8 cellular contexts compared by ENCODE assay signal in the genomic region with DNA sequence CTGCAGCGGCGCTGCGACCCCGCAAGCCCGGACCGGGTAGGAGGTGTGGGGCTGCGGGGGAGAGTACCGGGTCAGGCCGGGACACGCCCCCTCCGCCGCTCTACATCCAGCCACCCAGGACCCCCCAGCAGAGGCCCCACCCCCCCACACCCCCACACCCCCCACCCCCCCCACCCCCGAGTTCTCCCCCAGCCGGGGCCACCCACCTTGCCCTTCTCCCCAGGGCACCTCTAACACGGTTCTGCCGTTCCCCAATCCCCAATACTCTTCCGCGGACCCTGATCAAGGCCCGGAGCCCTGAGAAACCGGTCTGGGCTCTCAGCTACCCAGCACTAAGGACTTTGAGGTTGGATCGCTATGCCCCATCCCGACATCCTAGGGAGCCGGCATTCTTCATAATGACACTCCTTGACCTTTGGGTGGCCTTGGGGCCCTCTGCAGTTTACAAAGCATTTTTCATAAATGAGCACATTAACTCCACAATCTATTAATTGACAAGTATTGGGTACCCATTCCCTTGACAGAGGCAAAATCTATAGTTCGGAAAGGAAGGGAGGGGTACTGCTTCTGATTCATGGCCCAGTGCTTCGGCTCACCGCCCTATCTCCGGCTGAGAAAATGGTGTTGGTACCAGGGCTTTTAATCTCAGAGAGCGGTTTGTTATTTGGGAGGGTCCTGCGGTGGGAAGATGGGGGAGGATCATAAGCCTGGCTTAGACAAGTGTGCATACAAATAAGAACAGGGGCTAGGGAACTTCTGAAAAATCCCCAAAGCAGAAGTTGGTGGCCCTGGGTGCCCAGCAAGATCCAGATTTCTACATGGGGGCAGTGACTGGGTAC. TPM values are rescaled to one million over a fixed set of nuclear protein-coding genes. Genes with fewer than 3 reads are reported as not detected.
DNase-seq lines count a peak whose midpoint lies in the region; ATAC-seq and TF ChIP-seq lines count a peak whose summit lies in the region.

No MANE protein-coding gene starts in this region.

- no peak for DNase-seq in activated CD8-positive, alpha-beta memory T cell treated with anti-CD3 and anti-CD28 coated beads, Interleukin-2, amount 10 ng/mL, durations not matched to agents 7 days and 5 days
- no peak for DNase-seq in activated CD8-positive, alpha-beta memory T cell treated with anti-CD3 and anti-CD28 coated beads, Interleukin-2, amount 50 U/mL, for 48 hours
- DNase-seq in activated CD8-positive, alpha-beta T cell treated with anti-CD3 and anti-CD28 coated beads for 36 hours = no peak
- no peak for DNase-seq in tibial nerve (ENCODE audit: low spot score in 2 of 2)
- no peak for DNase-seq in NCI-H2171 (lab: John Stamatoyannopoulos, UW)
- DNase-seq in activated CD4-positive, CD25-positive, alpha-beta regulatory T cell treated with anti-CD3 and anti-CD28 coated beads, Interleukin-2, amount 50 U/mL, for 72 hours = no peak
- DNase-seq in NCI-H774 (lab: John Stamatoyannopoulos, UW) = no peak

- POLR2A ChIA-PET in activated CD8-positive, alpha-beta T cell treated with anti-CD3 and anti-CD28 coated beads for 36 hours (lab: Charles Lee) = interaction anchor here (1.0 to 1.6 kb wide), 5 partner anchors 10 to 62 kb away, joined by 3 to 7 read pairs (median 3); a partner anchor contains a TSS

- no peak for TF ChIP-seq EP300 in tibial nerve (IDR thresholded peaks at IDR 0.05)

- H3K27ac Mint-ChIP-seq in activated CD8-positive, alpha-beta memory T cell treated with anti-CD3 and anti-CD28 coated beads, Interleukin-2, amount 10 ng/mL, durations not matched to agents 7 days and 5 days = no peak overlapping the region
- no peak overlapping the region for H3K27ac Mint-ChIP-seq in activated CD8-positive, alpha-beta T cell treated with anti-CD3 and anti-CD28 coated beads for 36 hours

- no peak for TF ChIP-seq POLR2A in tibial nerve (IDR thresholded peaks at IDR 0.05)

- H3K36me3 Mint-ChIP-seq in activated CD8-positive, alpha-beta memory T cell treated with anti-CD3 and anti-CD28 coated beads, Interleukin-2, amount 10 ng/mL, durations not matched to agents 7 days and 5 days = peaks cover 1% of the 10 kb centered on the region
- peaks cover 9% of the 10 kb centered on the region for H3K36me3 Mint-ChIP-seq in activated CD8-positive, alpha-beta T cell treated with anti-CD3 and anti-CD28 coated beads for 36 hours (ENCODE audit: low read depth)

- H3K27me3 ChIP-seq in iPS-20b (ENCODE audit: insufficient read depth, low read length) = peaks cover 75% of the 10 kb centered on the region
- no peaks in the 10 kb centered on the region for H3K27me3 ChIP-seq in tibial nerve

- CTCF ChIA-PET in activated CD8-positive, alpha-beta memory T cell treated with anti-CD3 and anti-CD28 coated beads, Interleukin-2, amount 10 ng/mL, durations not matched to agents 7 days and 5 days (lab: Charles Lee) = interaction anchor here (1.1 to 22.8 kb wide), 4 partner anchors 9 to 193 kb away, joined by 3 to 355 read pairs (median 6); no protein-coding TSS in a partner anchor
- CTCF ChIA-PET in activated CD8-positive, alpha-beta T cell treated with anti-CD3 and anti-CD28 coated beads for 36 hours (lab: Charles Lee) = interaction anchor here (0.9 to 13.5 kb wide), 8 partner anchors 12 to 59 kb away, joined by 3 to 256 read pairs (median 12); no protein-coding TSS in a partner anchor

- H3K9ac ChIP-seq in iPS-20b (ENCODE audit: low read depth, low read length) = no peak overlapping the region

- ATAC-seq in activated CD8-positive, alpha-beta memory T cell treated with anti-CD3 and anti-CD28 coated beads, Interleukin-2, amount 10 ng/mL, durations not matched to agents 7 days and 5 days = no peak
- ATAC-seq in activated CD8-positive, alpha-beta T cell treated with anti-CD3 and anti-CD28 coated beads for 36 hours = no peak

- WGBS in tibial nerve, 2 donors = 38 to 46% methylated on average over 15 of the region's 29 CpGs

- H3K9me3 ChIP-seq in iPS-20b (ENCODE audit: insufficient read depth, low read depth, low read length) = no peaks in the 10 kb centered on the region
- H3K9me3 ChIP-seq in tibial nerve = no peaks in the 10 kb centered on the region

- H3K4me3 Mint-ChIP-seq in activated CD8-positive, alpha-beta memory T cell treated with anti-CD3 and anti-CD28 coated beads, Interleukin-2, amount 10 ng/mL, durations not matched to agents 7 days and 5 days = peak overlapping the region; percentile 23
- H3K4me3 Mint-ChIP-seq in activated CD8-positive, alpha-beta T cell treated with anti-CD3 and anti-CD28 coated beads for 36 hours = peak overlapping the region; percentile 67

- intact Hi-C loops in activated CD8-positive, alpha-beta T cell treated with anti-CD3 and anti-CD28 coated beads for 36 hours (cut with micrococcal nuclease) = loop anchor here (10.0 kb wide), 1 partner anchor 48 kb away; a partner anchor contains a TSS

- H3K27me3 Mint-ChIP-seq in activated CD8-positive, alpha-beta memory T cell treated with anti-CD3 and anti-CD28 coated beads, Interleukin-2, amount 10 ng/mL, durations not matched to agents 7 days and 5 days = peaks cover 12% of the 10 kb centered on the region
- H3K27me3 Mint-ChIP-seq in activated CD8-positive, alpha-beta T cell treated with anti-CD3 and anti-CD28 coated beads for 36 hours = peaks cover 5% of the 10 kb centered on the region

- no peaks in the 10 kb centered on the region for H3K9me3 Mint-ChIP-seq in activated CD8-positive, alpha-beta memory T cell treated with anti-CD3 and anti-CD28 coated beads, Interleukin-2, amount 10 ng/mL, durations not matched to agents 7 days and 5 days (ENCODE audit: low read depth)
- H3K9me3 Mint-ChIP-seq in activated CD8-positive, alpha-beta T cell treated with anti-CD3 and anti-CD28 coated beads for 36 hours = no peaks in the 10 kb centered on the region

- H3K36me3 ChIP-seq in iPS-20b (ENCODE audit: insufficient read depth, low read depth, low read length) (no peaks in the 10 kb centered on the region), tibial nerve (peaks cover 0 to 18% (median 0%) of the 10 kb centered on the region in 3 donors)

- no peak overlapping the region for H3K27ac ChIP-seq in iPS-20b (ENCODE audit: low read length)
- peak overlapping the region in 3 of 4 donors; percentile 84 to 96 (median 94) for H3K27ac ChIP-seq in tibial nerve

- H3K4me1 ChIP-seq in iPS-20b (ENCODE audit: insufficient read depth, low read length) = peaks cover 21% of the 10 kb centered on the region
- peaks cover 0 to 71% (median 37%) of the 10 kb centered on the region in 4 donors for H3K4me1 ChIP-seq in tibial nerve

- H3K4me3 ChIP-seq in iPS-20b (ENCODE audit: low read length) = peak overlapping the region; percentile 45
- H3K4me3 ChIP-seq in tibial nerve = peak overlapping the region in 3 of 4 donors; percentile 58 to 87 (median 78)

- no peak for TF ChIP-seq CTCF in activated CD8-positive, alpha-beta T cell treated with anti-CD3 and anti-CD28 coated beads for 36 hours (IDR thresholded peaks at IDR 0.05)
- TF ChIP-seq CTCF in tibial nerve (IDR thresholded peaks at IDR 0.05) = no peak

- H3K4me1 Mint-ChIP-seq in activated CD8-positive, alpha-beta memory T cell treated with anti-CD3 and anti-CD28 coated beads, Interleukin-2, amount 10 ng/mL, durations not matched to agents 7 days and 5 days = peaks cover 33% of the 10 kb centered on the region
- peaks cover 28% of the 10 kb centered on the region for H3K4me1 Mint-ChIP-seq in activated CD8-positive, alpha-beta T cell treated with anti-CD3 and anti-CD28 coated beads for 36 hours (ENCODE audit: low read depth)

RNA-seq across cellular contexts. Expression of a gene that starts 3.4 kb away (rescaled TPM):
- 10 to 100 TPM; 54.1 to 62.8 TPM for total RNA-seq in activated CD8-positive, alpha-beta memory T cell treated with anti-CD3 and anti-CD28 coated beads, Interleukin-2, amount 10 ng/mL, durations not matched to agents 7 days and 5 days
- 10 to 100 TPM; 60.5 to 68.1 TPM for total RNA-seq in activated CD8-positive, alpha-beta T cell treated with anti-CD3 and anti-CD28 coated beads for 36 hours
- 100 to 1,000 TPM in 1 of 4 donors, 10 to 100 TPM in 3; 50.2 to 102 (median 74.0) TPM for total RNA-seq in tibial nerve

RNA-seq across cellular contexts. Expression of a gene that starts 44.9 kb away (rescaled TPM):
- total RNA-seq in activated CD8-positive, alpha-beta memory T cell treated with anti-CD3 and anti-CD28 coated beads, Interleukin-2, amount 10 ng/mL, durations not matched to agents 7 days and 5 days = under 1 TPM in 1 of 2 experiments, not detected in 1; 0.18 TPM
- total RNA-seq in activated CD8-positive, alpha-beta T cell treated with anti-CD3 and anti-CD28 coated beads for 36 hours = under 1 TPM; 0.20 to 0.69 TPM
- 1 to 10 TPM in 2 of 4 donors, under 1 TPM in 2; 0.78 to 6.6 (median 2.6) TPM for total RNA-seq in tibial nerve

RNA-seq across cellular contexts. Expression of a gene that starts 49.3 kb away (rescaled TPM):
- 10 to 100 TPM; 13.2 to 24.0 TPM for total RNA-seq in activated CD8-positive, alpha-beta memory T cell treated with anti-CD3 and anti-CD28 coated beads, Interleukin-2, amount 10 ng/mL, durations not matched to agents 7 days and 5 days
- total RNA-seq in activated CD8-positive, alpha-beta T cell treated with anti-CD3 and anti-CD28 coated beads for 36 hours = 100 to 1,000 TPM; 344 to 362 TPM
- total RNA-seq in tibial nerve = 10 to 100 TPM; 32.4 to 64.2 (median 38.3) TPM

Comparison
In these comparisons a context has a peak if more than half of its experiments do, and no peak if none do; other contexts are left out.
1. RNA of a gene that starts 49.3 kb away (total RNA-seq): 344 to 362 TPM in activated CD8-positive, alpha-beta T cell treated with anti-CD3 and anti-CD28 coated beads for 36 hours; 32.4 to 64.2 TPM in tibial nerve and 13.2 to 24.0 TPM in activated CD8-positive, alpha-beta memory T cell treated with anti-CD3 and anti-CD28 coated beads, Interleukin-2, amount 10 ng/mL, durations not matched to agents 7 days and 5 days; every median in the first group is over 4 times any median in the second.